6 cellular contexts compared by ENCODE assay signal in genomic region chr12:131245161-131245560, GRCh38.
DNase-seq lines count a peak whose midpoint lies in the region; ATAC-seq, FAIRE-seq and TF ChIP-seq lines count a peak whose summit lies in the region.
"Not testable (repeated sequence)": the region's sequence is repeated elsewhere in the genome, so short reads cannot be mapped to it uniquely, and the experiment has no call there.

No MANE protein-coding gene starts in this region.

- peak overlapping the region; percentile 37 for H2AK5ac ChIP-seq in neuronal stem cell (ENCODE audit: low read depth, low read length)

- DNase-seq in chondrocyte (ENCODE audit: low spot score) (peak; percentile 69), kidney (peak; percentile 45), lower lobe of right lung (peak; percentile 14), spleen (peak; percentile 71)
- DNase-seq in neuronal stem cell (ENCODE audit: low spot score); aorta: not testable (repeated sequence)

- not testable (repeated sequence) for TF ChIP-seq POLR2A in spleen (IDR thresholded peaks at IDR 0.05)

- H3K4me2 ChIP-seq in neuronal stem cell (ENCODE audit: insufficient read depth, low read length, poor library complexity, severe bottlenecking) = not testable (repeated sequence)

- not testable (repeated sequence) for H3K4ac ChIP-seq in neuronal stem cell (ENCODE audit: low read length)

- not testable (repeated sequence) for H3K36me3 Mint-ChIP-seq in chondrocyte (ENCODE audit: low read depth)

- not testable (repeated sequence) for H2BK120ac ChIP-seq in neuronal stem cell (ENCODE audit: low read depth, low read length)

- not testable (repeated sequence) for H3K27ac Mint-ChIP-seq in chondrocyte (ENCODE audit: unreplicated experiment)

- H3K4me3 ChIP-seq in kidney (ENCODE audit: low read length in 2 of 2); lower lobe of right lung; neuronal stem cell (ENCODE audit: low read length in 2 of 2); spleen; aorta (ENCODE audit: low read length in 2 of 2): not testable (repeated sequence)

- H2BK12ac ChIP-seq in neuronal stem cell (ENCODE audit: low read length) = peak overlapping the region; percentile 10

- not testable (repeated sequence) for H3K18ac ChIP-seq in neuronal stem cell (ENCODE audit: low read length)

- H3K27me3 Mint-ChIP-seq in chondrocyte (ENCODE audit: low read depth) = peaks cover 15% of the 10 kb centered on the region

- not testable (repeated sequence) for H3K4me3 Mint-ChIP-seq in chondrocyte (ENCODE audit: unreplicated experiment)

- H3K4me1 Mint-ChIP-seq in chondrocyte (ENCODE audit: low read depth) = not testable (repeated sequence)

- peaks cover 12% of the 10 kb centered on the region for H3K9me3 Mint-ChIP-seq in chondrocyte (ENCODE audit: low read depth)

- FAIRE-seq in kidney (lab: Jason Lieb, UNC) = not testable (repeated sequence)

- H3K23ac ChIP-seq in neuronal stem cell (ENCODE audit: low read depth, low read length, poor library complexity) = not testable (repeated sequence)

- not testable (repeated sequence) for H4K91ac ChIP-seq in neuronal stem cell (ENCODE audit: low read depth, low read length, poor library complexity)

- peak overlapping the region; percentile 82 for H3K14ac ChIP-seq in neuronal stem cell (ENCODE audit: low read length)

- H2AFZ ChIP-seq in neuronal stem cell (ENCODE audit: low read length) = not testable (repeated sequence)

- not testable (repeated sequence) for TF ChIP-seq CTCF in chondrocyte (IDR thresholded peaks at IDR 0.05); kidney (IDR thresholded peaks at IDR 0.05; ENCODE audit: borderline replicate concordance, extremely low read depth, insufficient read depth); lower lobe of right lung (IDR thresholded peaks at IDR 0.05); spleen (IDR thresholded peaks at IDR 0.05 in 8 of 11, conservative IDR thresholded peaks at IDR 0.05 in 3 of 11)

- H3K27ac ChIP-seq in kidney (ENCODE audit: low read depth in 2 of 2, low read length in 2 of 2); lower lobe of right lung; neuronal stem cell (replicated peaks; ENCODE audit: low read length); spleen; aorta (ENCODE audit: low read depth in 1 of 2, low read length in 2 of 2): not testable (repeated sequence)

- not testable (repeated sequence) for H3K9me3 ChIP-seq in kidney (ENCODE audit: control insufficient read depth in 1 of 2, low read length in 2 of 2); lower lobe of right lung; aorta (ENCODE audit: control insufficient read depth, low read length)
- H3K9me3 ChIP-seq in neuronal stem cell (replicated peaks in 1 of 2; ENCODE audit: control insufficient read depth in 2 of 2, insufficient read depth in 1 of 2, low read depth in 1 of 2, low read length in 2 of 2) (peaks cover 2 to 15% of the 10 kb centered on the region in 2 donors), spleen (peaks cover 0 to 10% (median 0%) of the 10 kb centered on the region in 8 donors)

- intact Hi-C loops in kidney (cut with DNase I); lower lobe of right lung (cut with DNase I); spleen (cut with DNase I; ENCODE audit: low total_unique reads); aorta (cut with DNase I): not testable (repeated sequence)

- H2BK5ac ChIP-seq in neuronal stem cell (ENCODE audit: low read length) = not testable (repeated sequence)

- H3K36me3 ChIP-seq in kidney (ENCODE audit: control insufficient read depth in 1 of 2, insufficient read depth in 2 of 2, low read length in 2 of 2); lower lobe of right lung; neuronal stem cell (replicated peaks in 1 of 2; ENCODE audit: control insufficient read depth in 2 of 2, insufficient read depth in 2 of 2, low read length in 2 of 2); spleen; aorta (ENCODE audit: control insufficient read depth in 1 of 2, insufficient read depth in 2 of 2, low read length in 1 of 2): not testable (repeated sequence)

- H3K4me1 ChIP-seq in kidney (ENCODE audit: control insufficient read depth in 1 of 2, insufficient read depth in 1 of 2, low read depth in 1 of 2, low read length in 2 of 2); lower lobe of right lung; neuronal stem cell (ENCODE audit: control insufficient read depth in 2 of 2, insufficient read depth in 1 of 2, low read depth in 1 of 2, low read length in 2 of 2); spleen; aorta (ENCODE audit: control insufficient read depth in 1 of 2, insufficient read depth in 2 of 2, low read length in 2 of 2): not testable (repeated sequence)

- not testable (repeated sequence) for H2BK15ac ChIP-seq in neuronal stem cell (ENCODE audit: low read length)

- not testable (repeated sequence) for ATAC-seq in lower lobe of right lung
- ATAC-seq in aorta (ENCODE audit: low FRiP score) = peak; percentile 9

- not testable (repeated sequence) for H4K8ac ChIP-seq in neuronal stem cell (ENCODE audit: low read depth, low read length)

- H3K9ac ChIP-seq in kidney (ENCODE audit: low read length in 2 of 2); neuronal stem cell (ENCODE audit: low read depth, low read length, poor library complexity): not testable (repeated sequence)

- not testable (repeated sequence) for H3K27me3 ChIP-seq in lower lobe of right lung (ENCODE audit: low read depth); neuronal stem cell (ENCODE audit: control insufficient read depth in 3 of 3, insufficient read depth in 3 of 3, low read depth in 1 of 3, low read length in 3 of 3); aorta (ENCODE audit: control insufficient read depth in 1 of 2, insufficient read depth in 2 of 2, low read length in 1 of 2)
- peaks cover 0 to 21% (median 0%) of the 10 kb centered on the region in 7 donors for H3K27me3 ChIP-seq in spleen (replicated peaks in 1 of 7)

- no CpG with 5 or more reads among the region's 8 CpGs for WGBS in neuronal stem cell (ENCODE audit: extremely low coverage in 2 of 2, insufficient read length in 2 of 2, insufficient replicate concordance in 1 of 2), 2 donors
- WGBS in spleen, 5 donors = 74 to 92% (median 79%) methylated on average over 2 to 8 of the region's 8 CpGs
- 81 to 82% methylated on average over 8 of the region's 8 CpGs for WGBS in aorta, 2 donors

- H3K79me1 ChIP-seq in neuronal stem cell (ENCODE audit: low read depth, low read length) = not testable (repeated sequence)
